22 cellular contexts compared by ENCODE assay signal in the genomic region with DNA sequence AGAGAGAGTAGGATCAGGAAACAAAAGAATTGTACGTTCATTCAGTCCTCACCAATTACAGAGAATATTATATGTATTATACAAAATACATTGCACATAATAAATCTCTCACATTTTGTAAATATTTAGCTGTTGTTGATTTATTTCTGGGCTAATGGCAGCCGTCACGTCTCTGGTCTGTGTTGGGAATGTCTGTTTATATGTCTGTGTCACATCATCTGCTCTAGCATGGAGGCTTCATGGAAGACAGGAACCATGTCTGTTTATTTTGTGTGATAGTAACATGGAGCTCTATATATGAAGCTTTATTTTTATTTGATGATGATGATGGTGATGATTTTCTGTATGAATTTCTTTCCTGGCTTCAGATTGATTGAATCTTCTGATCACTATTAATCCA.
A peak's percentile ranks its signal among the peaks of the same experiment; 100 is the strongest.
DNase-seq lines count a peak whose midpoint lies in the region; ATAC-seq, FAIRE-seq and TF ChIP-seq lines count a peak whose summit lies in the region.
"Had no signal": no experiment of that assay in that cellular context is flagged by ENCODE, and none has a peak within 500 bp of the region (broad histone marks: within the 10 kb centered on the region; RNA-seq: fewer than 3 reads in every experiment).

No MANE protein-coding gene starts in this region.

- no peak overlapping the region for H2AFZ ChIP-seq in mesenchymal stem cell (ENCODE audit: low read depth, low read length)
- no peak overlapping the region for H2AFZ ChIP-seq in trophoblast cell (ENCODE audit: insufficient read depth, low read length, poor library complexity)
- peak overlapping the region; percentile 22 for H2AFZ ChIP-seq in smooth muscle cell (ENCODE audit: low read depth)
- H2AFZ ChIP-seq: GM23338 had no signal

- H3K79me2 ChIP-seq in trophoblast cell (ENCODE audit: control insufficient read depth, insufficient read depth, low read length, poor library complexity) (no peaks in the 10 kb centered on the region), smooth muscle cell (ENCODE audit: low read depth) (no peaks in the 10 kb centered on the region)

- no peak overlapping the region for H2AK5ac ChIP-seq in mesenchymal stem cell (ENCODE audit: low read length, severe bottlenecking)
- H2AK5ac ChIP-seq in trophoblast cell (ENCODE audit: low read length), result no peak overlapping the region

- H4K12ac ChIP-seq in trophoblast cell (ENCODE audit: low read depth, low read length), result no peak overlapping the region

- peak; percentile 52 for FAIRE-seq in HTR-8/SVneo (lab: Jason Lieb, UNC)
- FAIRE-seq: A204.1, G401.6, GM12892 had no signal

- no peak overlapping the region for H3K4ac ChIP-seq in mesenchymal stem cell (ENCODE audit: low read depth in 1 of 2, low read length in 2 of 2)
- no peak overlapping the region for H3K4ac ChIP-seq in trophoblast cell (ENCODE audit: low read depth, low read length)

- H2BK5ac ChIP-seq in mesenchymal stem cell (ENCODE audit: low read depth, low read length, poor library complexity, severe bottlenecking) (no peak overlapping the region), trophoblast cell (ENCODE audit: low read depth, low read length, poor library complexity) (no peak overlapping the region)

- H3K27ac ChIP-seq in mesenchymal stem cell (ENCODE audit: low read length, poor library complexity, severe bottlenecking) (no peak overlapping the region), trophoblast cell (ENCODE audit: low read depth, low read length) (peak overlapping the region; percentile 11), smooth muscle cell (ENCODE audit: low read depth) (no peak overlapping the region)
- H3K27ac ChIP-seq: 22Rv1, BLaER1, C4-2B had no signal

- H3K4me3 ChIP-seq in mesenchymal stem cell (ENCODE audit: insufficient read depth in 1 of 2, low read depth in 1 of 2, low read length in 2 of 2) (no peak overlapping the region), trophoblast cell (ENCODE audit: low read depth, low read length) (no peak overlapping the region), smooth muscle cell (no peak overlapping the region)
- H3K4me3 ChIP-seq: BLaER1, GM23338 had no signal

- H3K36me3 ChIP-seq in mesenchymal stem cell (ENCODE audit: control insufficient read depth in 1 of 2, insufficient read depth in 2 of 2, low read depth in 1 of 2, low read length in 2 of 2) (no peaks in the 10 kb centered on the region), trophoblast cell (ENCODE audit: control insufficient read depth in 1 of 2, insufficient read depth in 2 of 2, low read length in 2 of 2) (no peaks in the 10 kb centered on the region), smooth muscle cell (ENCODE audit: low read depth) (no peaks in the 10 kb centered on the region)
- H3K36me3 ChIP-seq: BLaER1 had no signal

- H3K79me1 ChIP-seq in mesenchymal stem cell (replicated peaks; ENCODE audit: low read length, poor library complexity, severe bottlenecking), result no peaks in the 10 kb centered on the region
- H3K79me1 ChIP-seq in trophoblast cell (ENCODE audit: low read length), result no peaks in the 10 kb centered on the region

- DNase-seq in HTR-8/SVneo (ENCODE audit: insufficient read length, low spot score), result no peak
- DNase-seq in mesenchymal stem cell, result peak; percentile 57
- DNase-seq in trophoblast cell, result no peak
- DNase-seq in smooth muscle cell (lab: John Stamatoyannopoulos, UW; ENCODE audit: unreplicated experiment), result no peak
- no peak for DNase-seq in NCI-H1048 (lab: John Stamatoyannopoulos, UW)
- no peak for DNase-seq in left colon
- DNase-seq: Caco-2; CD4-positive, CD25-positive, alpha-beta regulatory T cell; CD8-positive, alpha-beta T cell; DMS153; DND-41; H9 had no signal

- H3K9me3 ChIP-seq in mesenchymal stem cell (ENCODE audit: control insufficient read depth, low read length), result no peaks in the 10 kb centered on the region
- H3K9me3 ChIP-seq in trophoblast cell (ENCODE audit: insufficient read depth, low read depth, low read length), result no peaks in the 10 kb centered on the region
- H3K9me3 ChIP-seq in smooth muscle cell (replicated peaks; ENCODE audit: low read depth), result no peaks in the 10 kb centered on the region
- H3K9me3 ChIP-seq: BLaER1, Caco-2 had no signal

- H3K4me1 ChIP-seq in mesenchymal stem cell (ENCODE audit: control insufficient read depth, insufficient read depth, low read depth, low read length), result no peaks in the 10 kb centered on the region
- H3K4me1 ChIP-seq in trophoblast cell (ENCODE audit: control insufficient read depth in 1 of 2, insufficient read depth in 2 of 2, low read length in 2 of 2), result no peaks in the 10 kb centered on the region
- peaks cover 5% of the 10 kb centered on the region for H3K4me1 ChIP-seq in smooth muscle cell (ENCODE audit: low read depth)

- 24% methylated on average over 2 of the region's 3 CpGs for WGBS in mesenchymal stem cell
- no CpG with 5 or more reads among the region's 3 CpGs for WGBS in trophoblast cell (ENCODE audit: extremely low coverage, insufficient coverage, insufficient read length)
- WGBS in smooth muscle cell (ENCODE audit: low lambda C conversion rate), result 29% methylated on average over 3 of the region's 3 CpGs

- H4K20me1 ChIP-seq in smooth muscle cell (ENCODE audit: low read depth), result no peaks in the 10 kb centered on the region
- H4K20me1 ChIP-seq: BLaER1 had no signal

- H3K4me2 ChIP-seq in mesenchymal stem cell (ENCODE audit: low read length, poor library complexity, severe bottlenecking) (no peak overlapping the region), trophoblast cell (ENCODE audit: low read length) (no peak overlapping the region), smooth muscle cell (no peak overlapping the region)
- H3K4me2 ChIP-seq: BLaER1, GM23338 had no signal

- no peaks in the 10 kb centered on the region for H3F3A ChIP-seq in smooth muscle cell (ENCODE audit: low read depth)

- intact Hi-C loops in left colon (cut with DNase I, micrococcal nuclease), result no loop called here

- H3K18ac ChIP-seq in mesenchymal stem cell (ENCODE audit: low read depth in 1 of 2, low read length in 2 of 2) (no peak overlapping the region), trophoblast cell (ENCODE audit: low read length) (no peak overlapping the region)

- H4K91ac ChIP-seq in mesenchymal stem cell (ENCODE audit: low read length) (no peak overlapping the region), trophoblast cell (ENCODE audit: low read depth, low read length) (no peak overlapping the region)

- no peaks in the 10 kb centered on the region for H3K27me3 ChIP-seq in mesenchymal stem cell (ENCODE audit: control insufficient read depth in 1 of 2, insufficient read depth in 1 of 2, low read length in 2 of 2)
- H3K27me3 ChIP-seq in trophoblast cell (ENCODE audit: insufficient read depth, low read length), result no peaks in the 10 kb centered on the region
- no peaks in the 10 kb centered on the region for H3K27me3 ChIP-seq in smooth muscle cell (ENCODE audit: low read depth)
- H3K27me3 ChIP-seq: BLaER1 had no signal

- H2BK15ac ChIP-seq in mesenchymal stem cell (ENCODE audit: low read depth, poor library complexity, severe bottlenecking), result no peak overlapping the region

- H2BK120ac ChIP-seq in mesenchymal stem cell (ENCODE audit: low read depth, low read length) (no peak overlapping the region), trophoblast cell (ENCODE audit: insufficient read depth, low read length, poor library complexity) (no peak overlapping the region)

- H4K8ac ChIP-seq in mesenchymal stem cell (ENCODE audit: low read length) (no peak overlapping the region), trophoblast cell (ENCODE audit: low read depth, low read length) (no peak overlapping the region)

- no peak overlapping the region for H3K23ac ChIP-seq in mesenchymal stem cell (ENCODE audit: low read length in 2 of 2)
- H3K23ac ChIP-seq in trophoblast cell (ENCODE audit: low read length), result no peak overlapping the region

- H3K14ac ChIP-seq in mesenchymal stem cell (ENCODE audit: low read length in 2 of 2) (no peak overlapping the region), trophoblast cell (ENCODE audit: low read length) (no peak overlapping the region)

- H3K9ac ChIP-seq in mesenchymal stem cell (ENCODE audit: low read length) (no peak overlapping the region), trophoblast cell (ENCODE audit: low read length) (no peak overlapping the region), smooth muscle cell (ENCODE audit: low read depth) (no peak overlapping the region)
- H3K9ac ChIP-seq: BLaER1 had no signal

- no peak for TF ChIP-seq CTCF in smooth muscle cell (IDR thresholded peaks at IDR 0.05; ENCODE audit: borderline replicate concordance, insufficient read depth, poor library complexity, severe bottlenecking)

- ATAC-seq in left colon, result no peak
- no peak for ATAC-seq in GM21737 (IDR thresholded peaks at IDR 0.05; ENCODE audit: unreplicated experiment)
- no peak for ATAC-seq in HG02588 (IDR thresholded peaks at IDR 0.05; ENCODE audit: unreplicated experiment)
- ATAC-seq: CD8-positive, alpha-beta T cell; GM23338; HCT116 had no signal

- H2BK12ac ChIP-seq in mesenchymal stem cell (ENCODE audit: low read length in 2 of 2), result no peak overlapping the region
- no peak overlapping the region for H2BK12ac ChIP-seq in trophoblast cell (ENCODE audit: low read length)
